ENCODE assay signal across 16 cellular contexts in the genomic region with DNA sequence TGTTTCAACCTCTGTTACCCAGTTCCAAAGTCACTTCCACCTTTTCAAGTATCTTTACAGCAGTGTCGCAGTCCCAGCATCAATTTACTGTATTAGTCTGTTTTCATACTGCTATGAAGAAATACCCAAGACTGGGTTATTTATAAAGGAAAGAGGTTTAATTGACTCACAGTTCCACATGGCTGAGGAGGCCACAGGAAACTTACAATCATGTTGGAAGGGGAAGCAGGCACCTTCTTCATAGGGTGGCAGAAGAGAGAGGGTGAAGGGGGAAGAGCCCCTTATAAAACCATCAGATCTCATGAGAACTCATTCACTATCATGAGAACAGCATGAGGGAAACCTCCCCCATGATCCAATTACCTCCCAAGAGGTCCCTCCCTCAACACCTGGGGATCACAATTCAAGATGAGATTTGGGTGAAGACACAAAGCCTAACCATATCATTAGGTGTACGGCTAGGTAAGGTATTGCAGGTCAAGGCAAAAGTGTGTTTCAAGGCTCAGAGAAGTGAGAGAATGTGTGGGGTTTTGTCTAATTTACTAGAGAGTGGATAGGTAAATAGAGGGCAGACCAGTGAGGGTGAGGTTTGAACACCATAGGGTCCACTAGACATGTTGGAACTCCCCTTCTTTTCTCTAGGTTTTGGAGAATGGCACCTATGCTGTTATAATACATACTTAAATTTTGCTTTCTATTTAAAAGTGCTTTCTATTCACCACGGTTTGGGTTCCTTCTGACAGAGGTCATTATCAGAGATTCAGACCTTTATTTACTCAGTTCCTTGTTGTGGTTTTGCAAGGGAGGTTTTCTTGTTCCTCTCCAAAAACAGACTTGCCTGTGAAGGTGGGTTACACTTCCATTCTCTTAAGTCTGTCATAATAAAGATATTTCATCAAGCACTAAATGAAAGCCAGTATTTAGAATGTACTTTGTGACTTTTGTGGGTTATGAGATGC.
A peak's percentile ranks its signal among the peaks of the same experiment; 100 is the strongest.
DNase-seq lines count a peak whose midpoint lies in the region; ATAC-seq lines count a peak whose summit lies in the region.
"Had no signal": no experiment of that assay in that cellular context is flagged by ENCODE, and none has a peak within 500 bp of the region (broad histone marks: within the 10 kb centered on the region; RNA-seq: fewer than 3 reads in every experiment).

No MANE protein-coding gene starts in this region.

- peaks cover 6% of the 10 kb centered on the region for H3K9me3 Mint-ChIP-seq in stimulated activated memory B cell treated with anti-CD40 and anti-IgM and Interleukin-4, amounts not matched to agents 10 μg/mL and 1 μg/mL and 100 μg/mL, for 72 hours
- H3K9me3 Mint-ChIP-seq: activated T-helper 1 cell treated with anti-CD3 and anti-CD28 coated beads, Interleukin-12 subunit alpha, Interleukin-12 subunit beta, Interleukin-2, Interleukin-4 antibody, amounts not matched to agents 30 ng/mL and 10 ng/mL and 1 ng/mL, durations not matched to agents 14 hours and 24 hours and 36 hours had no signal

- H3K27me3 Mint-ChIP-seq in stimulated activated memory B cell treated with anti-CD40 and anti-IgM and Interleukin-4, amounts not matched to agents 10 μg/mL and 1 μg/mL and 100 μg/mL, for 72 hours, result peaks cover 10% of the 10 kb centered on the region
- H3K27me3 Mint-ChIP-seq: activated CD4-positive, alpha-beta T cell treated with anti-CD3 and anti-CD28 coated beads, Interleukin-2, amount 10 ng/mL, durations not matched to agents 24 days and 14 days had no signal

- ATAC-seq in GM21825 (IDR thresholded peaks at IDR 0.05; ENCODE audit: unreplicated experiment) (peak; percentile 70), HG03460 (IDR thresholded peaks at IDR 0.05; ENCODE audit: unreplicated experiment) (peak; percentile 54)
- peak; percentile 78 for ATAC-seq in stimulated activated memory B cell treated with anti-CD40 and anti-IgM and Interleukin-4, amounts not matched to agents 10 μg/mL and 1 μg/mL and 100 μg/mL, for 72 hours
- ATAC-seq: heart left ventricle had no signal

- H3K4me1 Mint-ChIP-seq in stimulated activated memory B cell treated with anti-CD40 and anti-IgM and Interleukin-4, amounts not matched to agents 10 μg/mL and 1 μg/mL and 100 μg/mL, for 72 hours, result peaks cover 15% of the 10 kb centered on the region
- H3K4me1 Mint-ChIP-seq: activated CD4-positive, alpha-beta T cell treated with anti-CD3 and anti-CD28 coated beads, Interleukin-2, amount 10 ng/mL, durations not matched to agents 24 days and 14 days had no signal

- H3K36me3 Mint-ChIP-seq in stimulated activated memory B cell treated with anti-CD40 and anti-IgM and Interleukin-4, amounts not matched to agents 10 μg/mL and 1 μg/mL and 100 μg/mL, for 72 hours, result no peaks in the 10 kb centered on the region

- no peak overlapping the region for H3K4me3 Mint-ChIP-seq in stimulated activated memory B cell treated with anti-CD40 and anti-IgM and Interleukin-4, amounts not matched to agents 10 μg/mL and 1 μg/mL and 100 μg/mL, for 72 hours
- H3K4me3 Mint-ChIP-seq: activated CD4-positive, alpha-beta T cell treated with anti-CD3 and anti-CD28 coated beads, Interleukin-2, amount 10 ng/mL, durations not matched to agents 24 days and 14 days; activated T-helper 1 cell treated with anti-CD3 and anti-CD28 coated beads, Interleukin-12 subunit alpha, Interleukin-12 subunit beta, Interleukin-2, Interleukin-4 antibody, amounts not matched to agents 30 ng/mL and 10 ng/mL and 1 ng/mL, durations not matched to agents 14 hours and 24 hours and 36 hours had no signal

- DNase-seq in SKM-1 treated with dmso at 0.1 percent for 144 hours (lab: John Stamatoyannopoulos, UW; ENCODE audit: unreplicated experiment) (peak; percentile 44), SKM-1 (lab: John Stamatoyannopoulos, UW; ENCODE audit: unreplicated experiment) (no peak), T-helper 1 cell (no peak)
- DNase-seq in NK-92 treated with Interleukin-12 subunit alpha and Interleukin-12 subunit beta, amount 100 ng/mL, for 24 hours (lab: John Stamatoyannopoulos, UW), result no peak
- no peak for DNase-seq in activated CD8-positive, alpha-beta memory T cell treated with anti-CD3 and anti-CD28 coated beads, Interleukin-2, amount 50 U/mL, for 4 hours
- DNase-seq: activated CD4-positive, alpha-beta T cell treated with anti-CD3 and anti-CD28 coated beads, Interleukin-2, amount 10 ng/mL, durations not matched to agents 24 days and 14 days; amygdala; heart left ventricle; kidney glomerular epithelial cell; NCI-H1092; NCI-H226; spleen had no signal

- no peak overlapping the region for H3K27ac Mint-ChIP-seq in stimulated activated memory B cell treated with anti-CD40 and anti-IgM and Interleukin-4, amounts not matched to agents 10 μg/mL and 1 μg/mL and 100 μg/mL, for 72 hours
- H3K27ac Mint-ChIP-seq: activated CD4-positive, alpha-beta T cell treated with anti-CD3 and anti-CD28 coated beads, Interleukin-2, amount 10 ng/mL, durations not matched to agents 24 days and 14 days; activated T-helper 1 cell treated with anti-CD3 and anti-CD28 coated beads, Interleukin-12 subunit alpha, Interleukin-12 subunit beta, Interleukin-2, Interleukin-4 antibody, amounts not matched to agents 30 ng/mL and 10 ng/mL and 1 ng/mL, durations not matched to agents 14 hours and 24 hours and 36 hours had no signal
